ENCODE assay signal across 17 cellular contexts in genomic region chr7:127404282-127405049, GRCh38. TPM values are rescaled to one million over a fixed set of nuclear protein-coding genes. Genes with fewer than 3 reads are reported as not detected.
DNase-seq lines count a peak whose midpoint lies in the region; ATAC-seq and TF ChIP-seq lines count a peak whose summit lies in the region.
"Had no signal": no experiment of that assay in that cellular context is flagged by ENCODE, and none has a peak within 500 bp of the region (broad histone marks: within the 10 kb centered on the region; RNA-seq: fewer than 3 reads in every experiment).

No MANE protein-coding gene starts in this region.

- H4K91ac ChIP-seq in IMR-90 (ENCODE audit: insufficient read depth, low read depth, low read length), result no peak overlapping the region

- no peak overlapping the region for H2BK5ac ChIP-seq in IMR-90 (ENCODE audit: low read depth, low read length, poor library complexity, severe bottlenecking)

- H3K9me3 ChIP-seq in CD8-positive, alpha-beta T cell (ENCODE audit: low read length), result no peaks in the 10 kb centered on the region
- H3K9me3 ChIP-seq in IMR-90 (ENCODE audit: control insufficient read depth, insufficient read depth, low read length), result no peaks in the 10 kb centered on the region
- no peaks in the 10 kb centered on the region for H3K9me3 ChIP-seq in effector memory CD4-positive, alpha-beta T cell (ENCODE audit: control insufficient read depth, low read length)

- CTCF ChIA-PET in CD8-positive, alpha-beta T cell (lab: Charles Lee), result interaction anchor here (0.8 to 2.2 kb wide), 4 partner anchors 12 to 53 kb away, joined by 3 to 10 read pairs (median 4); partner anchors contain the start of gene ZNF800
- CTCF ChIA-PET in IMR-90 (lab: Yijun Ruan, JAX), result no interaction called here

- H3K56ac ChIP-seq in IMR-90 (ENCODE audit: extremely low read depth, insufficient read depth, low read length), result no peak overlapping the region

- H3K23ac ChIP-seq in IMR-90 (ENCODE audit: low read depth, low read length), result no peak overlapping the region

- H4K8ac ChIP-seq in IMR-90 (ENCODE audit: low read depth in 2 of 2, low read length in 2 of 2), result no peak overlapping the region

- no peaks in the 10 kb centered on the region for H3K27me3 Mint-ChIP-seq in CD8-positive, alpha-beta T cell (ENCODE audit: low read depth)

- no peaks in the 10 kb centered on the region for H3K79me1 ChIP-seq in IMR-90 (ENCODE audit: low read depth in 1 of 2, low read length in 2 of 2)

- H3K27ac Mint-ChIP-seq in CD8-positive, alpha-beta T cell, result peak overlapping the region; percentile 84
- H3K27ac Mint-ChIP-seq: neural progenitor cell had no signal

- peak overlapping the region; percentile 20 for H3K4me3 Mint-ChIP-seq in CD8-positive, alpha-beta T cell
- H3K4me3 Mint-ChIP-seq: neural progenitor cell had no signal

- no peaks in the 10 kb centered on the region for H3K9me1 ChIP-seq in IMR-90 (ENCODE audit: insufficient read depth, low read length)

- intact Hi-C loops in CD8-positive, alpha-beta T cell (cut with DNase I, micrococcal nuclease), result loop anchor here in 1 of 2 experiments (5.0 kb wide), 1 partner anchor 57 kb away; no protein-coding TSS in a partner anchor
- intact Hi-C loops in IMR-90 (cut with micrococcal nuclease), result no loop called here

- no peak overlapping the region for H2BK20ac ChIP-seq in IMR-90 (ENCODE audit: low read depth, low read length)

- H4K20me1 ChIP-seq in IMR-90 (ENCODE audit: insufficient read depth, low read length), result no peaks in the 10 kb centered on the region

- H2AK9ac ChIP-seq in IMR-90 (replicated peaks; ENCODE audit: low read depth, low read length, poor library complexity), result no peak overlapping the region

- H2AK5ac ChIP-seq in IMR-90 (ENCODE audit: low read depth, low read length), result no peak overlapping the region

- H3K9me3 Mint-ChIP-seq in CD8-positive, alpha-beta T cell, result no peaks in the 10 kb centered on the region
- H3K9me3 Mint-ChIP-seq: CD8-positive, alpha-beta memory T cell; neural progenitor cell had no signal

- BruUV-seq in IMR-90 (replicated peaks; lab: Mats Ljungman, UMichigan), result no TSS peak

- H3K27me3 ChIP-seq in CD8-positive, alpha-beta T cell (ENCODE audit: insufficient read depth, low read length), result no peaks in the 10 kb centered on the region
- no peaks in the 10 kb centered on the region for H3K27me3 ChIP-seq in IMR-90 (ENCODE audit: control insufficient read depth, insufficient read depth, low read length)
- H3K27me3 ChIP-seq in effector memory CD4-positive, alpha-beta T cell (replicated peaks; ENCODE audit: control insufficient read depth, insufficient read depth, low read length, poor library complexity, severe bottlenecking), result no peaks in the 10 kb centered on the region

- TF ChIP-seq POLR2A in IMR-90 (IDR thresholded peaks at IDR 0.05; ENCODE audit: low read depth, low read length), result no peak

- no peak overlapping the region for H3K14ac ChIP-seq in IMR-90 (replicated peaks; ENCODE audit: low read depth, low read length)

- no CpG with 5 or more reads among the region's 3 CpGs for WGBS in IMR-90 (ENCODE audit: extremely low coverage in 2 of 2, insufficient read length in 1 of 2), 2 experiments

- H3K4me2 ChIP-seq in IMR-90 (ENCODE audit: low read depth, low read length), result peak overlapping the region; percentile 50; the same call in 1 of the 2 replicates
- H3K4me2 ChIP-seq: neural progenitor cell, smooth muscle cell had no signal

- no peak overlapping the region for H3K4me3 ChIP-seq in CD8-positive, alpha-beta T cell (ENCODE audit: low read depth, low read length)
- H3K4me3 ChIP-seq in IMR-90 (ENCODE audit: insufficient read depth, low read depth, low read length), result no peak overlapping the region
- H3K4me3 ChIP-seq in effector memory CD4-positive, alpha-beta T cell (ENCODE audit: insufficient read depth, low read depth, low read length, poor library complexity, severe bottlenecking), result no peak overlapping the region
- H3K4me3 ChIP-seq: neural progenitor cell, SK-N-MC, smooth muscle cell had no signal

- H2AFZ ChIP-seq in IMR-90 (replicated peaks; ENCODE audit: low read length, poor library complexity), result no peak overlapping the region
- H2AFZ ChIP-seq: neural progenitor cell had no signal

- no peaks in the 10 kb centered on the region for H3K36me3 ChIP-seq in CD8-positive, alpha-beta T cell (ENCODE audit: insufficient read depth, low read length)
- H3K36me3 ChIP-seq in IMR-90 (ENCODE audit: control insufficient read depth, insufficient read depth, low read length), result no peaks in the 10 kb centered on the region
- no peaks in the 10 kb centered on the region for H3K36me3 ChIP-seq in effector memory CD4-positive, alpha-beta T cell (ENCODE audit: control insufficient read depth, insufficient read depth, low read length)
- H3K36me3 ChIP-seq: neural progenitor cell had no signal

- H2BK120ac ChIP-seq in IMR-90 (ENCODE audit: low read depth, low read length), result no peak overlapping the region

- no peak for TF ChIP-seq RAD21 in IMR-90 (IDR thresholded peaks at IDR 0.05; ENCODE audit: low read length)

- H3K4me1 ChIP-seq in CD8-positive, alpha-beta T cell (ENCODE audit: insufficient read depth, low read length), result peaks cover 28% of the 10 kb centered on the region
- H3K4me1 ChIP-seq in IMR-90 (ENCODE audit: control insufficient read depth, insufficient read depth, low read length), result 0 out of 2 replicates have a peak, but pooled peaks cover 2% of the 10 kb centered on the region
- no peaks in the 10 kb centered on the region for H3K4me1 ChIP-seq in effector memory CD4-positive, alpha-beta T cell (ENCODE audit: control insufficient read depth, insufficient read depth, low read length, poor library complexity, severe bottlenecking)
- H3K4me1 ChIP-seq: neural progenitor cell had no signal

- no peaks in the 10 kb centered on the region for H3K36me3 Mint-ChIP-seq in CD8-positive, alpha-beta T cell
- H3K36me3 Mint-ChIP-seq: neural progenitor cell had no signal

- DNase-seq in CD8-positive, alpha-beta T cell, result no peak
- DNase-seq in IMR-90 (no peak), NCI-H1105 (lab: John Stamatoyannopoulos, UW) (no peak), NCI-H524 treated with DMSO at 0.1 percent for 48 hours (lab: John Stamatoyannopoulos, UW) (no peak)
- DNase-seq in effector memory CD4-positive, alpha-beta T cell, result no peak
- DNase-seq: activated CD4-positive, alpha-beta T cell treated with anti-CD3 and anti-CD28 coated beads for 48 hours; glutamatergic neuron; left cardiac atrium; NCI-H1048; NCI-H526 had no signal

- TF ChIP-seq CTCF in CD8-positive, alpha-beta T cell (IDR thresholded peaks at IDR 0.05), result no peak
- TF ChIP-seq CTCF in IMR-90 (conservative IDR thresholded peaks at IDR 0.05; ENCODE audit: low read depth, low read length), result no peak

- dilution Hi-C loops in IMR-90 (cut with HindIII; ENCODE audit: low sequenced_read_pairs, unreplicated experiment), result no loop called here

- ATAC-seq in CD8-positive, alpha-beta T cell, result peak; percentile 77
- ATAC-seq in GM18868 (IDR thresholded peaks at IDR 0.05; ENCODE audit: unreplicated experiment), result peak; percentile 88
- peak; percentile 85 for ATAC-seq in HG02610 (IDR thresholded peaks at IDR 0.05; ENCODE audit: unreplicated experiment)
- ATAC-seq in IMR-90 (ENCODE audit: low read depth), result no peak
- ATAC-seq in GM21528 (IDR thresholded peaks at IDR 0.05; ENCODE audit: low FRiP score, unreplicated experiment), result no peak
- ATAC-seq: left cardiac atrium had no signal

- no peak overlapping the region for H4K5ac ChIP-seq in IMR-90 (ENCODE audit: low read depth, low read length)

- no peak overlapping the region for H3K4ac ChIP-seq in IMR-90 (ENCODE audit: low read depth, low read length)

- peak overlapping the region; percentile 21 for H3K27ac ChIP-seq in CD8-positive, alpha-beta T cell (ENCODE audit: low read depth, low read length)
- H3K27ac ChIP-seq in IMR-90 (ENCODE audit: insufficient read depth, low read length), result no peak overlapping the region
- no peak overlapping the region for H3K27ac ChIP-seq in effector memory CD4-positive, alpha-beta T cell (ENCODE audit: insufficient read depth, low read length, poor library complexity, severe bottlenecking)
- H3K27ac ChIP-seq: neural progenitor cell, SK-N-MC had no signal

- POLR2A ChIA-PET in CD8-positive, alpha-beta T cell (lab: Charles Lee), result interaction anchor here (1.4 to 4.6 kb wide), 2 partner anchors 10 to 12 kb away, joined by 4 to 36 read pairs; partner anchors contain the start of gene ZNF800
- POLR2A ChIA-PET in IMR-90 (lab: Charles Lee; ENCODE audit: unreplicated experiment), result no interaction called here

- H3K4me1 Mint-ChIP-seq in CD8-positive, alpha-beta T cell (ENCODE audit: low read depth), result peaks cover 30% of the 10 kb centered on the region
- H3K4me1 Mint-ChIP-seq: neural progenitor cell had no signal

- no peak overlapping the region for H3K18ac ChIP-seq in IMR-90 (ENCODE audit: low read depth, low read length)

- in situ Hi-C loops in IMR-90 (cut with MboI; ENCODE audit: low sequenced_read_pairs), result no loop called here

- H2BK15ac ChIP-seq in IMR-90 (ENCODE audit: low read depth, low read length), result no peak overlapping the region

- H3K9ac ChIP-seq in IMR-90 (ENCODE audit: low read depth, low read length), result no peak overlapping the region
- H3K9ac ChIP-seq: neural progenitor cell had no signal

TF ChIP-seq in IMR-90, 13 proteins besides CTCF, POLR2A, EP300 and RAD21 (continues in another document):
- TF ChIP-seq USF2 (IDR thresholded peaks at IDR 0.05; ENCODE audit: low read depth, low read length) (no peak), FOS (IDR thresholded peaks at IDR 0.05; ENCODE audit: low read depth, low read length) (no peak), CEBPB (IDR thresholded peaks at IDR 0.05; ENCODE audit: low read depth, low read length) (no peak), MAZ (IDR thresholded peaks at IDR 0.05; ENCODE audit: borderline replicate concordance, low read depth, low read length) (no peak), CHD1 (IDR thresholded peaks at IDR 0.05; ENCODE audit: low read depth, low read length) (no peak)

RNA-seq across cellular contexts. Expression of gene ZNF800, which starts 12.0 kb away (rescaled TPM):
- total RNA-seq in CD8-positive, alpha-beta T cell, result 10 to 100 TPM; 80.7 to 82.5 TPM
- 13.1 and 20.0 TPM in 2 replicates for total RNA-seq in IMR-90 (2012; rRNA removed)
- polyA plus RNA-seq in IMR-90 (2012; rRNA removed), result 6.9 TPM in 2 replicates
- 3.5 and 4.1 TPM in 2 replicates for polyA plus RNA-seq in IMR-90 (2012; cell fraction: cytosol; rRNA removed)
- polyA plus RNA-seq in IMR-90 (2012; cell fraction: nucleus; rRNA removed; ENCODE audit: low replicate concordance), result 18.9 and 19.0 TPM in 2 replicates

Comparison
In these comparisons a context has a peak if more than half of its experiments do, and no peak if none do; other contexts are left out.
1. ATAC-seq: peak in CD8-positive, alpha-beta T cell (single experiment), GM18868 (single experiment) and HG02610 (single experiment); none in IMR-90 (single experiment) and GM21528 (single experiment).